In the genomic region with DNA sequence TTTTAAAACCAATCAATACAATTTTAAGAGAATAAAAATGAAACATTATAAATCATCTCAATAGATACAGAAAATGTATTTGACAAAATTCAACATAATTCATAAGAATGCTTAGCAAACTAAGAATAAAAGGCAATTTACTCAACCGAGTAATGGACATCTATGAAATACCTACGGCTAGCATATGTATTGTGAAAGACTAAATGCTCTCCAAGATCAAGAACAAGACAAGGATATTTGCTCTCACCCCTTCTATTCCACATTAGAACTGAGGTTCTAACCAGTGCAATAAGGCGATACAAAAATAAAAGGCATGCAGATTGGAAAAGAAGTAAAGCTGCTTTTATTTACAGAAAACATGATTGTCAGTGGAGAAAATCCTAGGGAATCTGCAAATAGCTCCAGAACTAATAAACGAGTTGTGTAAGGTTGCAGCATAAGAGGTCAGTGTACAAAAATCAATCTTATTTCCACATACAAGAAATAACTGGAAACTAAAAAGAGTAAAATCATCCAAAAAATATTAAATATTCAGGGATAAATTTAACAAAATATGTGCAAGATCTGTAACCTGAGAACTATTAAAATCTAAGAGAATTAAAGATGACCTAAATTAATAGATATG, we compare ENCODE assay signal across 22 cellular contexts.
"Had no signal": no experiment of that assay in that cellular context is flagged by ENCODE, and none has a peak within 500 bp of the region (broad histone marks: within the 10 kb centered on the region; RNA-seq: fewer than 3 reads in every experiment).

No MANE protein-coding gene starts in this region.

- H3K4me3 Mint-ChIP-seq: T-cell had no signal

- H3K4me1 ChIP-seq: SJSA1 had no signal

- H3K27ac Mint-ChIP-seq: T-cell had no signal

- H3K27me3 ChIP-seq: MG63, SJSA1 had no signal

- DNase-seq: KBM-7, MG63, NCI-H1092, NCI-H1105 treated with DMSO at 0.1 percent for 48 hours, NCI-H1436, NCI-H187, NCI-H2029, NCI-H2081 treated with DMSO at 0.1 percent for 48 hours, NCI-H2171, NCI-H226, NCI-H446, NCI-H510A, NCI-H524 treated with DMSO at 0.1 percent for 48 hours, NCI-H69, NCI-H774, Right ventricle myocardium superior, RPMI8226, SIG-M5, SW 1271, T-cell had no signal

- H3K36me3 ChIP-seq: MG63 had no signal

- H3K9me3 ChIP-seq: MG63, SJSA1 had no signal

- ATAC-seq: T-cell had no signal

- FAIRE-seq: RCC 7860 had no signal

- H3K27ac ChIP-seq: SJSA1 had no signal

- H3K9me3 Mint-ChIP-seq: T-cell had no signal

- H3K4me3 ChIP-seq: MG63, SJSA1 had no signal

- H3K27me3 Mint-ChIP-seq: T-cell had no signal
